ENCODE assay signal across 1 cellular context in genomic region chr10:101935431-101935830, GRCh38.
TF ChIP-seq lines count a peak whose summit lies in the region.

No MANE protein-coding gene starts in this region.

TF ChIP-seq in SK-N-SH treated with all-trans-retinoic acid at 6 μM for 48 hours, 23 proteins besides CTCF, POLR2A, EP300 and RAD21 (continued from another document):
- TF ChIP-seq CREB5 (CRISPR knock-in tag; IDR thresholded peaks at IDR 0.05; ENCODE audit: low read depth) (no peak), ZNF70 (CRISPR knock-in tag; IDR thresholded peaks at IDR 0.05) (no peak), ZNF8 (CRISPR knock-in tag; IDR thresholded peaks at IDR 0.05) (no peak), TSHZ2 (CRISPR knock-in tag; IDR thresholded peaks at IDR 0.05) (no peak), TOX (CRISPR knock-in tag; IDR thresholded peaks at IDR 0.05; ENCODE audit: borderline replicate concordance) (no peak)
